1 cellular context compared by ENCODE assay signal in the genomic region with DNA sequence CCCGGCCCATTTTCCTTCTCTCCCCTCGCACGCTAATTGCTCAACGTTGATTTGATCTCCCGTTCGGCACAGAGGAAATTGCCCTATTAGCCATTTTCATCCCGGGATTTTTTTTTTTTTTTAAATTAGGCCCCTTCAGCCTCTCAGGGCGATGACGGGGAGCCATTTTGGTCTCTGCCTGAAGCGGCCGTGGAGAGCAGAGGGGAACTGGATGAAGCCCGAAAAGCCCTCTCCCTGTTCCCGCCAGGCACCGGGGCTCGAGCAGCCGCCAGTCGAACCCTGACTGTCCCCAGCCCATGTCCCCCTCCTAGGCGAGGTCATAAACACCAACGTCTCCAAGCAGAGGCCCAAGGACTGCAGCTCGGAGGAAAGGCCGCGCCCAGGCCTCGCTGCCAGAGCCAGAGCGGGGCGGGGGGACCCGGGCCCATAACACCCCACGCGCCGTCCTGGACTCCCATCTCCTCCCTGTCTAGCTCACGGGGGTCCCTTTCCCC.
TF ChIP-seq lines count a peak whose summit lies in the region.

No MANE protein-coding gene starts in this region.

TF ChIP-seq in H1, 55 proteins besides CTCF, POLR2A, EP300 and RAD21:
- no peak for TF ChIP-seq CREB1 (IDR thresholded peaks at IDR 0.05)
- no peak for TF ChIP-seq JUND (IDR thresholded peaks at IDR 0.05; ENCODE audit: low read length)
- TF ChIP-seq CBX5 (IDR thresholded peaks at IDR 0.05; ENCODE audit: low read depth, low read length): no peak
- no peak for TF ChIP-seq NRF1 (IDR thresholded peaks at IDR 0.05; ENCODE audit: low read depth, low read length)
